ENCODE assay signal across 24 cellular contexts in the genomic region with DNA sequence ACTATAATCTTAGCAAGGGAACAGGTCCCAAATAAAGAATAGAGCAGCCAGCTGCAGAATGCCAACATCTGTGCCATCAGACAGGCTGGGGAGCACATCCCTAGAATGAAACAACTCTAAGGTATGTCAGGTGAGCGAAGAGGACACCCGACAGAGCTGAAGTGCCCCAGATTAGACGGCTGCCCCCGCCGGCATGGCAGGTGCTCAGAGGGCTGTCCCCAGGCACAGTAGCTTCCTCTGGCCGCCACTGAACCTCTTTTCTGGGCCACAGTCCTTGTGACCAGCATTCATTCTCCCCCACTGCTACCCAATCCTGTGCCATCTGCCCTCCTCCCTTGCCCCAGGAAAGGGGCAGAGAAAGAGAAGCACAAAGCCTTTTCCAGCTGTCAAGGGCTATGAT. TPM values are rescaled to one million over a fixed set of nuclear protein-coding genes. Genes with fewer than 3 reads are reported as not detected.
DNase-seq lines count a peak whose midpoint lies in the region; ATAC-seq and TF ChIP-seq lines count a peak whose summit lies in the region.
"Had no signal": no experiment of that assay in that cellular context is flagged by ENCODE, and none has a peak within 500 bp of the region (broad histone marks: within the 10 kb centered on the region; RNA-seq: fewer than 3 reads in every experiment).

No MANE protein-coding gene starts in this region.

- H3K4me1 ChIP-seq in Peyer's patch (peaks cover 0 to 22% (median 9%) of the 10 kb centered on the region in 4 donors), Karpas-422 (ENCODE audit: low read length) (no peaks in the 10 kb centered on the region)
- H3K4me1 ChIP-seq in effector memory CD4-positive, alpha-beta T cell (ENCODE audit: control insufficient read depth, insufficient read depth, low read length, poor library complexity, severe bottlenecking), result peaks cover 67% of the 10 kb centered on the region
- H3K4me1 ChIP-seq: gastrocnemius medialis had no signal

- H3K36me3 Mint-ChIP-seq in activated naive CD4-positive, alpha-beta T cell treated with anti-CD3 and anti-CD28 coated beads for 36 hours (ENCODE audit: low read depth), result peaks cover 57% of the 10 kb centered on the region
- peaks cover 57 to 74% of the 10 kb centered on the region in 2 donors for H3K36me3 Mint-ChIP-seq in stimulated activated naive B cell treated with anti-CD40 and anti-IgM and Interleukin-4, amounts not matched to agents 10 μg/mL and 1 μg/mL and 100 μg/mL, for 72 hours

- no peak overlapping the region for H3K4me3 Mint-ChIP-seq in activated naive CD4-positive, alpha-beta T cell treated with anti-CD3 and anti-CD28 coated beads for 36 hours
- H3K4me3 Mint-ChIP-seq in stimulated activated naive B cell treated with anti-CD40 and anti-IgM and Interleukin-4, amounts not matched to agents 10 μg/mL and 1 μg/mL and 100 μg/mL, for 72 hours, result no peak overlapping the region

- TF ChIP-seq CTCF in Peyer's patch (IDR thresholded peaks at IDR 0.05), result no peak

- no peaks in the 10 kb centered on the region for H3K79me2 ChIP-seq in Karpas-422 (ENCODE audit: low read length)

- H3K36me3 ChIP-seq in Peyer's patch (peaks cover 0 to 4% (median 0%) of the 10 kb centered on the region in 3 donors), Karpas-422 (ENCODE audit: insufficient read depth, low read length) (no peaks in the 10 kb centered on the region)
- H3K36me3 ChIP-seq in effector memory CD4-positive, alpha-beta T cell (ENCODE audit: control insufficient read depth, insufficient read depth, low read length), result peaks cover 7% of the 10 kb centered on the region
- H3K36me3 ChIP-seq: gastrocnemius medialis had no signal

- H3K27ac Mint-ChIP-seq in activated naive CD4-positive, alpha-beta T cell treated with anti-CD3 and anti-CD28 coated beads for 36 hours, result peak overlapping the region; percentile 99
- peak overlapping the region; percentile 32 for H3K27ac Mint-ChIP-seq in stimulated activated naive B cell treated with anti-CD40 and anti-IgM and Interleukin-4, amounts not matched to agents 10 μg/mL and 1 μg/mL and 100 μg/mL, for 72 hours

- no peak for TF ChIP-seq POLR2A in Peyer's patch (IDR thresholded peaks at IDR 0.05)

- H3K4me1 Mint-ChIP-seq in activated naive CD4-positive, alpha-beta T cell treated with anti-CD3 and anti-CD28 coated beads for 36 hours (ENCODE audit: low read depth), result peaks cover 98% of the 10 kb centered on the region
- peaks cover 46 to 73% of the 10 kb centered on the region in 2 donors for H3K4me1 Mint-ChIP-seq in stimulated activated naive B cell treated with anti-CD40 and anti-IgM and Interleukin-4, amounts not matched to agents 10 μg/mL and 1 μg/mL and 100 μg/mL, for 72 hours

- intact Hi-C loops in activated naive CD4-positive, alpha-beta T cell treated with anti-CD3 and anti-CD28 coated beads for 36 hours (cut with micrococcal nuclease), result no loop called here

- DNase-seq in activated naive CD4-positive, alpha-beta T cell treated with anti-CD3 and anti-CD28 coated beads for 36 hours, result no peak
- no peak for DNase-seq in activated naive CD4-positive, alpha-beta T cell treated with anti-CD3 and anti-CD28 coated beads, Interleukin-2, amount 50 U/mL, for 16 hours
- no peak for DNase-seq in Peyer's patch
- DNase-seq in effector memory CD4-positive, alpha-beta T cell, result no peak
- DNase-seq in stimulated activated naive B cell treated with anti-CD40 and anti-IgM and Interleukin-4, amounts not matched to agents 10 μg/mL and 1 μg/mL and 100 μg/mL, for 72 hours, result no peak
- DNase-seq in Karpas-422, result no peak
- no peak for DNase-seq in DMS153 treated with DMSO at 0.1 percent for 48 hours (lab: John Stamatoyannopoulos, UW; ENCODE audit: unreplicated experiment)
- DNase-seq: activated effector memory CD4-positive, alpha-beta T cell treated with Interleukin-2 at 50 U/mL for 16 hours; C1 segment of cervical spinal cord; effector CD4-positive, alpha-beta T cell; gastrocnemius medialis; GOT3; KG1; kidney glomerular epithelial cell; mammary epithelial cell; MV-4-11; NCI-H187 treated with DMSO at 0.1 percent for 48 hours; NCI-H2227 treated with DMSO at 0.1 percent for 48 hours; PC-9; stimulated activated CD4-positive, alpha-beta T cell treated with anti-CD3 and anti-CD28 coated beads, Interleukin-1b, Interleukin-23, amount 100 ng/mL, for 48 hours; trophoblast cell; WERI-Rb-1 had no signal

- no peaks in the 10 kb centered on the region for H3K9me2 ChIP-seq in Karpas-422 (replicated peaks; ENCODE audit: insufficient read depth, low read length)

- H3K27ac ChIP-seq in Peyer's patch, result peak overlapping the region in 3 of 4 donors; percentile 22 to 78 (median 41)
- H3K27ac ChIP-seq in effector memory CD4-positive, alpha-beta T cell (ENCODE audit: insufficient read depth, low read length, poor library complexity, severe bottlenecking), result peak overlapping the region; percentile 82
- no peak overlapping the region for H3K27ac ChIP-seq in Karpas-422 (ENCODE audit: low read length)
- H3K27ac ChIP-seq: esophagus muscularis mucosa, gastrocnemius medialis, PC-9, WERI-Rb-1 had no signal

- no peaks in the 10 kb centered on the region for H3K27me3 Mint-ChIP-seq in activated naive CD4-positive, alpha-beta T cell treated with anti-CD3 and anti-CD28 coated beads for 36 hours (ENCODE audit: low read depth)
- no peaks in the 10 kb centered on the region for H3K27me3 Mint-ChIP-seq in stimulated activated naive B cell treated with anti-CD40 and anti-IgM and Interleukin-4, amounts not matched to agents 10 μg/mL and 1 μg/mL and 100 μg/mL, for 72 hours

- no peaks in the 10 kb centered on the region for H3K9me3 ChIP-seq in Peyer's patch
- H3K9me3 ChIP-seq in effector memory CD4-positive, alpha-beta T cell (ENCODE audit: control insufficient read depth, low read length), result no peaks in the 10 kb centered on the region
- H3K9me3 ChIP-seq in Karpas-422 (ENCODE audit: low read length), result no peaks in the 10 kb centered on the region
- H3K9me3 ChIP-seq: esophagus muscularis mucosa, gastrocnemius medialis had no signal

- no peaks in the 10 kb centered on the region for H3K27me3 ChIP-seq in Peyer's patch
- no peaks in the 10 kb centered on the region for H3K27me3 ChIP-seq in effector memory CD4-positive, alpha-beta T cell (replicated peaks; ENCODE audit: control insufficient read depth, insufficient read depth, low read length, poor library complexity, severe bottlenecking)
- no peaks in the 10 kb centered on the region for H3K27me3 ChIP-seq in Karpas-422 (ENCODE audit: low read length)
- H3K27me3 ChIP-seq: esophagus muscularis mucosa, gastrocnemius medialis had no signal

- no peaks in the 10 kb centered on the region for H3K9me3 Mint-ChIP-seq in activated naive CD4-positive, alpha-beta T cell treated with anti-CD3 and anti-CD28 coated beads for 36 hours
- no peaks in the 10 kb centered on the region for H3K9me3 Mint-ChIP-seq in stimulated activated naive B cell treated with anti-CD40 and anti-IgM and Interleukin-4, amounts not matched to agents 10 μg/mL and 1 μg/mL and 100 μg/mL, for 72 hours

- ATAC-seq in stimulated activated naive B cell treated with anti-CD40 and anti-IgM and Interleukin-4, amounts not matched to agents 10 μg/mL and 1 μg/mL and 100 μg/mL, for 72 hours (replicated peaks), result no peak
- no peak for ATAC-seq in GM21576 (IDR thresholded peaks at IDR 0.05; ENCODE audit: unreplicated experiment)
- ATAC-seq: gastrocnemius medialis had no signal

- no peak overlapping the region for H3K4me3 ChIP-seq in Peyer's patch
- H3K4me3 ChIP-seq in effector memory CD4-positive, alpha-beta T cell (ENCODE audit: insufficient read depth, low read depth, low read length, poor library complexity, severe bottlenecking), result peak overlapping the region; percentile 3
- no peak overlapping the region for H3K4me3 ChIP-seq in Karpas-422 (ENCODE audit: low read length)
- H3K4me3 ChIP-seq: esophagus muscularis mucosa, gastrocnemius medialis, PC-9 had no signal

- no peak overlapping the region for H3K4me2 ChIP-seq in Karpas-422 (ENCODE audit: low read depth, low read length, poor library complexity, severe bottlenecking)
- H3K4me2 ChIP-seq: PC-9 had no signal

- CTCF ChIA-PET in activated naive CD4-positive, alpha-beta T cell treated with anti-CD3 and anti-CD28 coated beads for 36 hours (lab: Charles Lee), result interaction anchor here (1.3 to 2.6 kb wide), 4 partner anchors 10 to 302 kb away, joined by 3 to 16 read pairs (median 12); partner anchors contain the start of gene RGS10

- H4K20me1 ChIP-seq in Karpas-422 (ENCODE audit: insufficient read depth, low read depth, low read length), result no peaks in the 10 kb centered on the region

- H3K9ac ChIP-seq in Karpas-422 (ENCODE audit: low read length), result no peak overlapping the region

- H2AFZ ChIP-seq in Karpas-422 (ENCODE audit: low read length), result no peak overlapping the region
- H2AFZ ChIP-seq: PC-9 had no signal

RNA-seq across cellular contexts. Expression of gene RGS10, which starts 41.7 kb away (rescaled TPM):
- 100 to 1,000 TPM; 234 to 240 TPM for total RNA-seq in activated naive CD4-positive, alpha-beta T cell treated with anti-CD3 and anti-CD28 coated beads for 36 hours
- total RNA-seq in Peyer's patch, result 10 to 100 TPM in 2 of 4 donors, 1 to 10 TPM in 2; 3.9 to 63.5 (median 13.2) TPM
- 54.5 and 78.0 TPM in 2 replicates for total RNA-seq in Karpas-422 (2014; rRNA removed; shearing (Covaris generic); ENCODE audit: low replicate concordance)
